Comparison of ENCODE assay signal across 18 cellular contexts in the genomic region with DNA sequence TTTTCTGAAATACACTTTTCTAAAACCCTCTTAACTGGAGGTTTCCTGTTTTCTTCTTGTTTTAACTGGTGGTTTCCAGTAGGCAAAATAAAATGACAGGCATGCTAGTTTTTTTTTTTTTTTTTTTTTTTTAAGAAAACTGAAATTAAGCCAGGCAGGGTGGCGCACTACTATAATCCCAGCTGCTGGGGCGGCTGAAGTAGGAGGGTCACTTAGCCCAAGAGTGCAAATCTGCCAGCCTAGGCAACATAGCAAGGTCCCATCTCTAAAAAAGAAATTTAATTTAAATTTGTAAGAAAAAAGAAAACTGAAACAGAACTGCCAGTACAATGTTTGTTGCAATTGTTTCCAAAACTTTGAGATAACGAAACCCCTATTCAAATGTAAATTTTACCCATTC. TPM values are rescaled to one million over a fixed set of nuclear protein-coding genes. Genes with fewer than 3 reads are reported as not detected.
DNase-seq lines count a peak whose midpoint lies in the region; ATAC-seq and TF ChIP-seq lines count a peak whose summit lies in the region.
"Had no signal": no experiment of that assay in that cellular context is flagged by ENCODE, and none has a peak within 500 bp of the region (broad histone marks: within the 10 kb centered on the region; RNA-seq: fewer than 3 reads in every experiment).

No MANE protein-coding gene starts in this region.

- H3K27me3 Mint-ChIP-seq in WTC11 (ENCODE audit: low read depth) (no peaks in the 10 kb centered on the region), neural progenitor cell (ENCODE audit: insufficient read depth, low read depth) (peaks cover 2% of the 10 kb centered on the region)

- peak overlapping the region; percentile 2 for H2AFZ ChIP-seq in neural progenitor cell (replicated peaks)

- H3K27ac ChIP-seq in HUES48 (ENCODE audit: low read depth, low read length) = peak overlapping the region; percentile 4
- no peak overlapping the region for H3K27ac ChIP-seq in neural progenitor cell
- H3K27ac ChIP-seq: BLaER1 treated with 17β-estradiol and CSF1 and Interleukin-3, amounts not matched to agents 10 nM and 100 nM; KMS-11 had no signal

- CTCF ChIA-PET in WTC11 (lab: Charles Lee) = interaction anchor here (0.8 to 3.0 kb wide), 6 partner anchors 9 to 320 kb away, joined by 3 to 22 read pairs (median 4); partner anchors contain the start of gene TMEM144

- peak; percentile 27 for ATAC-seq in GM18498 (IDR thresholded peaks at IDR 0.05; ENCODE audit: unreplicated experiment)
- ATAC-seq in WTC11 = peak; percentile 51
- ATAC-seq in mucosa of descending colon = no peak

- POLR2A ChIA-PET in WTC11 (lab: Charles Lee) = interaction anchor here (0.6 kb wide), 1 partner anchor 35 kb away, joined by 4 read pairs; no protein-coding TSS in a partner anchor

- TF ChIP-seq CTCF in WTC11 (IDR thresholded peaks at IDR 0.05) (no peak), neural progenitor cell (IDR thresholded peaks at IDR 0.05) (no peak), mucosa of descending colon (IDR thresholded peaks at IDR 0.05) (no peak)

- H3K27me3 ChIP-seq in HUES48 (ENCODE audit: control insufficient read depth, insufficient read depth, low read length) (no peaks in the 10 kb centered on the region), neural progenitor cell (no peaks in the 10 kb centered on the region)
- H3K27me3 ChIP-seq: BLaER1 treated with 17β-estradiol and CSF1 and Interleukin-3, amounts not matched to agents 10 nM and 100 nM; MG63 had no signal

- no peak overlapping the region for H3K4me2 ChIP-seq in neural progenitor cell
- H3K4me2 ChIP-seq: KMS-11 had no signal

- H3K4me3 Mint-ChIP-seq in WTC11 (no peak overlapping the region), neural progenitor cell (no peak overlapping the region)
- H3K4me3 Mint-ChIP-seq: CD8-positive, alpha-beta memory T cell had no signal

- H3K9ac ChIP-seq in HUES48 (ENCODE audit: low read depth, low read length) = no peak overlapping the region
- H3K9ac ChIP-seq in neural progenitor cell = no peak overlapping the region
- H3K9ac ChIP-seq: KMS-11 had no signal

- intact Hi-C loops in mucosa of descending colon (cut with DNase I, micrococcal nuclease) = loop anchor here in 1 of 2 donors (10.0 kb wide), 2 partner anchors 260 to 370 kb away; no protein-coding TSS in a partner anchor

- H3K9me3 ChIP-seq in HUES48 (ENCODE audit: control insufficient read depth, insufficient read depth, low read length) (no peaks in the 10 kb centered on the region), neural progenitor cell (ENCODE audit: low read depth) (no peaks in the 10 kb centered on the region), mucosa of descending colon (no peaks in the 10 kb centered on the region)
- H3K9me3 ChIP-seq: BLaER1 treated with 17β-estradiol and CSF1 and Interleukin-3, amounts not matched to agents 10 nM and 100 nM; MG63 had no signal

- H3K36me3 ChIP-seq in HUES48 (ENCODE audit: control insufficient read depth, insufficient read depth, low read length) = no peaks in the 10 kb centered on the region
- no peaks in the 10 kb centered on the region for H3K36me3 ChIP-seq in neural progenitor cell
- H3K36me3 ChIP-seq in mucosa of descending colon (ENCODE audit: low read depth) = no peaks in the 10 kb centered on the region
- H3K36me3 ChIP-seq: BLaER1 treated with 17β-estradiol and CSF1 and Interleukin-3, amounts not matched to agents 10 nM and 100 nM; MG63 had no signal

- no peaks in the 10 kb centered on the region for H3K79me2 ChIP-seq in neural progenitor cell (ENCODE audit: low read depth)

- H3K4me1 ChIP-seq in HUES48 (ENCODE audit: control insufficient read depth, insufficient read depth, low read length) (peaks cover 16% of the 10 kb centered on the region), neural progenitor cell (no peaks in the 10 kb centered on the region), mucosa of descending colon (ENCODE audit: low read depth) (no peaks in the 10 kb centered on the region)

- H4K20me1 ChIP-seq in neural progenitor cell (ENCODE audit: low read depth) = no peaks in the 10 kb centered on the region
- H4K20me1 ChIP-seq: BLaER1 treated with 17β-estradiol and CSF1 and Interleukin-3, amounts not matched to agents 10 nM and 100 nM had no signal

- no peaks in the 10 kb centered on the region for H3F3A ChIP-seq in neural progenitor cell (ENCODE audit: low read depth)

- H3K4me1 Mint-ChIP-seq in WTC11 = peaks cover 17% of the 10 kb centered on the region
- peaks cover 3% of the 10 kb centered on the region for H3K4me1 Mint-ChIP-seq in neural progenitor cell

- no peak overlapping the region for H3K4me3 ChIP-seq in HUES48 (ENCODE audit: low read depth, low read length)
- H3K4me3 ChIP-seq in neural progenitor cell = no peak overlapping the region
- H3K4me3 ChIP-seq in mucosa of descending colon = no peak overlapping the region
- H3K4me3 ChIP-seq: BLaER1 treated with 17β-estradiol and CSF1 and Interleukin-3, amounts not matched to agents 10 nM and 100 nM; MG63 had no signal

- H3K27ac Mint-ChIP-seq in WTC11 (peak overlapping the region; percentile 84), neural progenitor cell (no peak overlapping the region)
- H3K27ac Mint-ChIP-seq: CD8-positive, alpha-beta memory T cell had no signal

- DNase-seq in WTC11 (ENCODE audit: low spot score) = no peak
- DNase-seq in neural progenitor cell (ENCODE audit: low spot score) = no peak
- DNase-seq in epidermal melanocyte (ENCODE audit: insufficient read length, low spot score) = no peak
- DNase-seq in mucosa of descending colon = no peak
- no peak for DNase-seq in DMS53 (lab: John Stamatoyannopoulos, UW)
- DNase-seq in COLO829 (ENCODE audit: low spot score) = no peak
- DNase-seq: CD8-positive, alpha-beta memory T cell; GDM1; MG63; NCI-H1105 treated with DMSO at 0.1 percent for 48 hours; NCI-H187; NCI-H526 treated with DMSO at 0.1 percent for 48 hours; OCI-M1; SIG-M5 had no signal

- no peaks in the 10 kb centered on the region for H3K9me3 Mint-ChIP-seq in WTC11
- H3K9me3 Mint-ChIP-seq in neural progenitor cell = no peaks in the 10 kb centered on the region
- H3K9me3 Mint-ChIP-seq: CD8-positive, alpha-beta memory T cell had no signal

- H3K36me3 Mint-ChIP-seq in WTC11 (no peaks in the 10 kb centered on the region), neural progenitor cell (no peaks in the 10 kb centered on the region)
- H3K36me3 Mint-ChIP-seq: CD8-positive, alpha-beta memory T cell had no signal

TF ChIP-seq in WTC11, 78 proteins besides CTCF, POLR2A, EP300 and RAD21:
- TF ChIP-seq ETV6 (CRISPR knock-in tag; IDR thresholded peaks at IDR 0.05) (no peak), SOX15 (CRISPR knock-in tag; IDR thresholded peaks at IDR 0.05) (no peak)

RNA-seq across cellular contexts. Expression of gene TMEM144, which starts 44.0 kb away (rescaled TPM):
- total RNA-seq in WTC11 (2021) (3.8 to 5.3 TPM (median 4.1 TPM) in 3 replicates), neural progenitor cell (ENCODE audit: low replicate concordance) (2.0 and 4.1 TPM in 2 replicates), mucosa of descending colon (10 to 100 TPM; 16.1 to 36.7 (median 32.4) TPM)
